In genomic region chr2:46145840-46146239, GRCh38 we compare ENCODE assay signal across 14 cellular contexts.
A peak's percentile ranks its signal among the peaks of the same experiment; 100 is the strongest.
DNase-seq lines count a peak whose midpoint lies in the region; ATAC-seq, FAIRE-seq and TF ChIP-seq lines count a peak whose summit lies in the region.
"Had no signal": no experiment of that assay in that cellular context is flagged by ENCODE, and none has a peak within 500 bp of the region (broad histone marks: within the 10 kb centered on the region; RNA-seq: fewer than 3 reads in every experiment).

No MANE protein-coding gene starts in this region.

- peak overlapping the region; percentile 35 for H3K4me3 Mint-ChIP-seq in activated T-helper 2 cell treated with anti-CD3 and anti-CD28 coated beads, Interferon-gamma antibody, Interleukin-2, Interleukin-4, amounts not matched to agents 10 μg/mL and 5 μg/mL and 100 μg/mL, durations not matched to agents 14 hours and 24 hours and 36 hours (ENCODE audit: low read depth)
- H3K4me3 Mint-ChIP-seq: H9 had no signal

- FAIRE-seq in HepG2 (lab: Jason Lieb, UNC), result no peak
- FAIRE-seq: GM12878 had no signal

- H3K4me1 ChIP-seq in right lobe of liver (peaks cover 0 to 11% (median 0%) of the 10 kb centered on the region in 4 donors), HepG2 (ENCODE audit: insufficient read depth, low read length) (peaks cover 10% of the 10 kb centered on the region)

- ATAC-seq in right lobe of liver (peak in 3 of 4 donors; percentile 36 to 67 (median 52)), HepG2 (no peak), GM21825 (IDR thresholded peaks at IDR 0.05; ENCODE audit: unreplicated experiment) (no peak)
- ATAC-seq: GM12878 had no signal

- H3K9me3 ChIP-seq in right lobe of liver (no peaks in the 10 kb centered on the region), HepG2 (ENCODE audit: low read length) (no peaks in the 10 kb centered on the region)
- H3K9me3 ChIP-seq: BLaER1 had no signal

- TF ChIP-seq CTCF in right lobe of liver (IDR thresholded peaks at IDR 0.05), result no peak
- TF ChIP-seq CTCF in HepG2 (CRISPR knock-in tag; IDR thresholded peaks at IDR 0.05), result no peak

- H3K9me3 Mint-ChIP-seq in activated T-helper 2 cell treated with anti-CD3 and anti-CD28 coated beads, Interferon-gamma antibody, Interleukin-2, Interleukin-4, amounts not matched to agents 10 μg/mL and 5 μg/mL and 100 μg/mL, durations not matched to agents 14 hours and 24 hours and 36 hours, result no peaks in the 10 kb centered on the region
- H3K9me3 Mint-ChIP-seq: H9 had no signal

- no peak overlapping the region for H2AFZ ChIP-seq in HepG2 (ENCODE audit: low read length)

- no peaks in the 10 kb centered on the region for H3K27me3 ChIP-seq in right lobe of liver
- no peaks in the 10 kb centered on the region for H3K27me3 ChIP-seq in HepG2 (ENCODE audit: control insufficient read depth in 1 of 2, insufficient read depth in 2 of 2, low read length in 2 of 2)
- H3K27me3 ChIP-seq: BLaER1 had no signal

- peaks cover 39% of the 10 kb centered on the region for H3K4me1 Mint-ChIP-seq in activated T-helper 2 cell treated with anti-CD3 and anti-CD28 coated beads, Interferon-gamma antibody, Interleukin-2, Interleukin-4, amounts not matched to agents 10 μg/mL and 5 μg/mL and 100 μg/mL, durations not matched to agents 14 hours and 24 hours and 36 hours (ENCODE audit: low read depth)

- H3K27ac ChIP-seq in right lobe of liver, result no peak overlapping the region
- H3K27ac ChIP-seq in HepG2 (ENCODE audit: extremely low read length, insufficient read depth, low read length), result no peak overlapping the region
- H3K27ac ChIP-seq: BLaER1 had no signal

- in situ Hi-C loops in HepG2 (cut with HindIII; ENCODE audit: extremely low pct_ligation_motif_present, low pct_unique_long_range_greater_than_20kb), result no loop called here

- TF ChIP-seq EP300 in HepG2 (IDR thresholded peaks at IDR 0.05; ENCODE audit: low read depth in 2 of 2, low read length in 2 of 2) (no peak), HepG2 (CRISPR knock-in tag; IDR thresholded peaks at IDR 0.05; ENCODE audit: borderline replicate concordance) (no peak)

- no peak overlapping the region for H3K9ac ChIP-seq in HepG2 (ENCODE audit: insufficient read depth, low read depth, low read length)
- H3K9ac ChIP-seq: BLaER1 had no signal

- no peaks in the 10 kb centered on the region for H3K79me2 ChIP-seq in HepG2 (ENCODE audit: insufficient read depth, low read length)

- CTCF ChIA-PET in HepG2 (lab: Yijun Ruan, JAX; ENCODE audit: low intra/inter-chr PET ratio, low total read pairs), result no interaction called here

- H3K4me3 ChIP-seq in right lobe of liver (no peak overlapping the region), HepG2 (replicated peaks in 1 of 3; ENCODE audit: insufficient read depth in 1 of 3, low read depth in 2 of 3, low read length in 3 of 3) (no peak overlapping the region)
- H3K4me3 ChIP-seq: BLaER1, GM12878 had no signal

- H4K20me1 ChIP-seq in HepG2 (ENCODE audit: insufficient read depth, low read length), result no peaks in the 10 kb centered on the region

- peaks cover 5% of the 10 kb centered on the region for H3K36me3 Mint-ChIP-seq in activated T-helper 2 cell treated with anti-CD3 and anti-CD28 coated beads, Interferon-gamma antibody, Interleukin-2, Interleukin-4, amounts not matched to agents 10 μg/mL and 5 μg/mL and 100 μg/mL, durations not matched to agents 14 hours and 24 hours and 36 hours (ENCODE audit: low read depth)

- POLR2A ChIA-PET in HepG2 (lab: Yijun Ruan, JAX), result no interaction called here

- TF ChIP-seq POLR2A in right lobe of liver (IDR thresholded peaks at IDR 0.05) (no peak), HepG2 (IDR thresholded peaks at IDR 0.05; ENCODE audit: insufficient read depth in 1 of 2, low read depth in 2 of 2, low read length in 2 of 2) (no peak)

- intact Hi-C loops in right lobe of liver (cut with DNase I), result no loop called here
- intact Hi-C loops in HepG2 (cut with micrococcal nuclease; ENCODE audit: unreplicated experiment), result no loop called here
- intact Hi-C loops in activated T-helper 2 cell treated with anti-CD3 and anti-CD28 coated beads, Interferon-gamma antibody, Interleukin-2, Interleukin-4, amounts not matched to agents 10 μg/mL and 5 μg/mL and 100 μg/mL, durations not matched to agents 14 hours and 24 hours and 36 hours (cut with micrococcal nuclease), result loop anchor here (2.0 kb wide), 1 partner anchor 49 kb away; no protein-coding TSS in a partner anchor

- H3K27ac Mint-ChIP-seq in activated T-helper 2 cell treated with anti-CD3 and anti-CD28 coated beads, Interferon-gamma antibody, Interleukin-2, Interleukin-4, amounts not matched to agents 10 μg/mL and 5 μg/mL and 100 μg/mL, durations not matched to agents 14 hours and 24 hours and 36 hours, result no peak overlapping the region
- H3K27ac Mint-ChIP-seq: H9 had no signal

- DNase-seq in activated CD8-positive, alpha-beta memory T cell treated with anti-CD3 and anti-CD28 coated beads, Interleukin-2, amount 50 U/mL, for 48 hours, result peak; percentile 7
- DNase-seq in activated CD8-positive, alpha-beta memory T cell treated with anti-CD3 and anti-CD28 coated beads, Interleukin-2, amount 50 U/mL, for 4 hours, result no peak
- DNase-seq in right lobe of liver (no peak), HepG2 (ENCODE audit: low spot score) (no peak), iPS-NIHi11 (ENCODE audit: low spot score) (no peak)
- no peak for DNase-seq in activated T-helper 2 cell treated with anti-CD3 and anti-CD28 coated beads, Interferon-gamma antibody, Interleukin-2, Interleukin-4, amounts not matched to agents 10 μg/mL and 5 μg/mL and 100 μg/mL, durations not matched to agents 14 hours and 24 hours and 36 hours (ENCODE audit: low spot score)
- DNase-seq: 8988T, AML-193, DMS53, GOT3, H9 had no signal

- BruUV-seq in HepG2 (replicated peaks; lab: Mats Ljungman, UMichigan), result no TSS peak

- H3K27me3 Mint-ChIP-seq in activated T-helper 2 cell treated with anti-CD3 and anti-CD28 coated beads, Interferon-gamma antibody, Interleukin-2, Interleukin-4, amounts not matched to agents 10 μg/mL and 5 μg/mL and 100 μg/mL, durations not matched to agents 14 hours and 24 hours and 36 hours (ENCODE audit: low read depth), result no peaks in the 10 kb centered on the region

- no peak overlapping the region for H3K4me2 ChIP-seq in HepG2 (ENCODE audit: low read depth, low read length)
- H3K4me2 ChIP-seq: BLaER1 had no signal

- H3K36me3 ChIP-seq in right lobe of liver (peaks cover 0 to 2% (median 0%) of the 10 kb centered on the region in 4 donors), HepG2 (replicated peaks in 1 of 2; ENCODE audit: control insufficient read depth in 1 of 2, insufficient read depth in 2 of 2, low read length in 2 of 2) (no peaks in the 10 kb centered on the region)

- no peak for TF ChIP-seq RAD21 in HepG2 (CRISPR knock-in tag; IDR thresholded peaks at IDR 0.05)

TF ChIP-seq in HepG2, 621 proteins besides CTCF, POLR2A, EP300 and RAD21 (continues in another document):
- TF ChIP-seq ZNF547 (CRISPR knock-in tag; IDR thresholded peaks at IDR 0.05), result no peak
- no peak for TF ChIP-seq SP4 (CRISPR knock-in tag; IDR thresholded peaks at IDR 0.05)
- no peak for TF ChIP-seq KLF15 (CRISPR knock-in tag; IDR thresholded peaks at IDR 0.05; ENCODE audit: borderline replicate concordance)
- TF ChIP-seq, protein P1, sequence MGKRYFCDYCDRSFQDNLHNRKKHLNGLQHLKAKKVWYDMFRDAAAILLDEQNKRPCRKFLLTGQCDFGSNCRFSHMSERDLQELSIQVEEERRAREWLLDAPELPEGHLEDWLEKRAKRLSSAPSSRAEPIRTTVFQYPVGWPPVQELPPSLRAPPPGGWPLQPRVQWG (CRISPR knock-in tag; IDR thresholded peaks at IDR 0.05; ENCODE audit: borderline replicate concordance, low read depth), result no peak

Comparison
In these comparisons a context has a peak if more than half of its experiments do, and no peak if none do; other contexts are left out.
1. ATAC-seq: peak in right lobe of liver (3 of 4); none in HepG2 (single experiment) and GM21825 (single experiment).